ENCODE assay signal across 1 cellular context in genomic region chr17:82875418-82875856, GRCh38.
TF ChIP-seq lines count a peak whose summit lies in the region.

No MANE protein-coding gene starts in this region.

TF ChIP-seq in HepG2, 621 proteins besides CTCF, POLR2A, EP300 and RAD21 (continued from another document and continues in another):
- TF ChIP-seq, protein P1, sequence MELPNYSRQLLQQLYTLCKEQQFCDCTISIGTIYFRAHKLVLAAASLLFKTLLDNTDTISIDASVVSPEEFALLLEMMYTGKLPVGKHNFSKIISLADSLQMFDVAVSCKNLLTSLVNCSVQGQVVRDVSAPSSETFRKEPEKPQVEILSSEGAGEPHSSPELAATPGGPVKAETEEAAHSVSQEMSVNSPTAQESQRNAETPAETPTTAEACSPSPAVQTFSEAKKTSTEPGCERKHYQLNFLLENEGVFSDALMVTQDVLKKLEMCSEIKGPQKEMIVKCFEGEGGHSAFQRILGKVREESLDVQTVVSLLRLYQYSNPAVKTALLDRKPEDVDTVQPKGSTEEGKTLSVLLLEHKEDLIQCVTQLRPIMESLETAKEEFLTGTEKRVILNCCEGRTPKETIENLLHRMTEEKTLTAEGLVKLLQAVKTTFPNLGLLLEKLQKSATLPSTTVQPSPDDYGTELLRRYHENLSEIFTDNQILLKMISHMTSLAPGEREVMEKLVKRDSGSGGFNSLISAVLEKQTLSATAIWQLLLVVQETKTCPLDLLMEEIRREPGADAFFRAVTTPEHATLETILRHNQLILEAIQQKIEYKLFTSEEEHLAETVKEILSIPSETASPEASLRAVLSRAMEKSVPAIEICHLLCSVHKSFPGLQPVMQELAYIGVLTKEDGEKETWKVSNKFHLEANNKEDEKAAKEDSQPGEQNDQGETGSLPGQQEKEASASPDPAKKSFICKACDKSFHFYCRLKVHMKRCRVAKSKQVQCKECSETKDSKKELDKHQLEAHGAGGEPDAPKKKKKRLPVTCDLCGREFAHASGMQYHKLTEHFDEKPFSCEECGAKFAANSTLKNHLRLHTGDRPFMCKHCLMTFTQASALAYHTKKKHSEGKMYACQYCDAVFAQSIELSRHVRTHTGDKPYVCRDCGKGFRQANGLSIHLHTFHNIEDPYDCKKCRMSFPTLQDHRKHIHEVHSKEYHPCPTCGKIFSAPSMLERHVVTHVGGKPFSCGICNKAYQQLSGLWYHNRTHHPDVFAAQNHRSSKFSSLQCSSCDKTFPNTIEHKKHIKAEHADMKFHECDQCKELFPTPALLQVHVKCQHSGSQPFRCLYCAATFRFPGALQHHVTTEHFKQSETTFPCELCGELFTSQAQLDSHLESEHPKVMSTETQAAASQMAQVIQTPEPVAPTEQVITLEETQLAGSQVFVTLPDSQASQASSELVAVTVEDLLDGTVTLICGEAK (IDR thresholded peaks at IDR 0.05) = no peak
- TF ChIP-seq, protein P1 (CRISPR knock-in tag; IDR thresholded peaks at IDR 0.05) = no peak
- TF ChIP-seq ZNF816 (CRISPR knock-in tag; IDR thresholded peaks at IDR 0.05; ENCODE audit: borderline replicate concordance) = no peak
- TF ChIP-seq NAIF1 (CRISPR knock-in tag; IDR thresholded peaks at IDR 0.05; ENCODE audit: borderline replicate concordance) = no peak
- TF ChIP-seq ZFP37 (CRISPR knock-in tag; IDR thresholded peaks at IDR 0.05; ENCODE audit: borderline replicate concordance) = 0 out of 2 replicates have a peak, but pooled peaks have one; percentile 51
- TF ChIP-seq PTBP1 (IDR thresholded peaks at IDR 0.05; ENCODE audit: low read depth, low read length, poor library complexity, severe bottlenecking) = no peak
- TF ChIP-seq CEBPG (CRISPR knock-in tag; IDR thresholded peaks at IDR 0.05) = 0 out of 2 replicates have a peak, but pooled peaks have one; percentile 37
- TF ChIP-seq SATB2 (CRISPR knock-in tag; IDR thresholded peaks at IDR 0.05) = no peak
- no peak for TF ChIP-seq KIAA2018 (CRISPR knock-in tag; IDR thresholded peaks at IDR 0.05; ENCODE audit: borderline replicate concordance)
- TF ChIP-seq CHCHD3 (CRISPR knock-in tag; IDR thresholded peaks at IDR 0.05) = no peak
- peak; percentile 70; the same call in 1 of the 2 replicates for TF ChIP-seq MYC (CRISPR knock-in tag; IDR thresholded peaks at IDR 0.05; ENCODE audit: borderline replicate concordance)
- TF ChIP-seq KDM2A (CRISPR knock-in tag; IDR thresholded peaks at IDR 0.05; ENCODE audit: borderline replicate concordance, low read depth) = 0 out of 2 replicates have a peak, but pooled peaks have one; percentile 39
- TF ChIP-seq BRCA1 (CRISPR knock-in tag; IDR thresholded peaks at IDR 0.05) = no peak
- peak; percentile 70 for TF ChIP-seq ZFY (CRISPR knock-in tag; IDR thresholded peaks at IDR 0.05)
- TF ChIP-seq ZBTB21 (CRISPR knock-in tag; IDR thresholded peaks at IDR 0.05) = no peak
- no peak for TF ChIP-seq ATM (IDR thresholded peaks at IDR 0.05; ENCODE audit: borderline replicate concordance)
- TF ChIP-seq ZC3H13 (CRISPR knock-in tag; IDR thresholded peaks at IDR 0.05) = no peak
- TF ChIP-seq, protein P2, sequence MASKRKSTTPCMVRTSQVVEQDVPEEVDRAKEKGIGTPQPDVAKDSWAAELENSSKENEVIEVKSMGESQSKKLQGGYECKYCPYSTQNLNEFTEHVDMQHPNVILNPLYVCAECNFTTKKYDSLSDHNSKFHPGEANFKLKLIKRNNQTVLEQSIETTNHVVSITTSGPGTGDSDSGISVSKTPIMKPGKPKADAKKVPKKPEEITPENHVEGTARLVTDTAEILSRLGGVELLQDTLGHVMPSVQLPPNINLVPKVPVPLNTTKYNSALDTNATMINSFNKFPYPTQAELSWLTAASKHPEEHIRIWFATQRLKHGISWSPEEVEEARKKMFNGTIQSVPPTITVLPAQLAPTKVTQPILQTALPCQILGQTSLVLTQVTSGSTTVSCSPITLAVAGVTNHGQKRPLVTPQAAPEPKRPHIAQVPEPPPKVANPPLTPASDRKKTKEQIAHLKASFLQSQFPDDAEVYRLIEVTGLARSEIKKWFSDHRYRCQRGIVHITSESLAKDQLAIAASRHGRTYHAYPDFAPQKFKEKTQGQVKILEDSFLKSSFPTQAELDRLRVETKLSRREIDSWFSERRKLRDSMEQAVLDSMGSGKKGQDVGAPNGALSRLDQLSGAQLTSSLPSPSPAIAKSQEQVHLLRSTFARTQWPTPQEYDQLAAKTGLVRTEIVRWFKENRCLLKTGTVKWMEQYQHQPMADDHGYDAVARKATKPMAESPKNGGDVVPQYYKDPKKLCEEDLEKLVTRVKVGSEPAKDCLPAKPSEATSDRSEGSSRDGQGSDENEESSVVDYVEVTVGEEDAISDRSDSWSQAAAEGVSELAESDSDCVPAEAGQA (IDR thresholded peaks at IDR 0.05; ENCODE audit: low read depth) = peak; percentile 58; the same call in 1 of the 2 replicates
- TF ChIP-seq, protein P2 (CRISPR knock-in tag; IDR thresholded peaks at IDR 0.05; ENCODE audit: borderline replicate concordance) = no peak
- no peak for TF ChIP-seq TFAP4 (IDR thresholded peaks at IDR 0.05; ENCODE audit: borderline replicate concordance, low read depth)
- TF ChIP-seq ARNT (IDR thresholded peaks at IDR 0.05) = no peak
- no peak for TF ChIP-seq SIN3A (IDR thresholded peaks at IDR 0.05; ENCODE audit: borderline replicate concordance, low read depth, low read length)
- TF ChIP-seq ZNF75D (CRISPR knock-in tag; IDR thresholded peaks at IDR 0.05; ENCODE audit: borderline replicate concordance) = no peak
- TF ChIP-seq ZBTB33 (CRISPR knock-in tag; IDR thresholded peaks at IDR 0.05) = peak; percentile 70
- TF ChIP-seq HNRNPL (IDR thresholded peaks at IDR 0.05; ENCODE audit: low read depth, low read length) = 0 out of 2 replicates have a peak, but pooled peaks have one; percentile 52
